1 cellular context compared by ENCODE assay signal in genomic region chr2:42140501-42140900, GRCh38.
TF ChIP-seq lines count a peak whose summit lies in the region.

No MANE protein-coding gene starts in this region.

TF ChIP-seq in HepG2, 621 proteins besides CTCF, POLR2A, EP300 and RAD21 (continued from another document):
- TF ChIP-seq ZNF646 (CRISPR knock-in tag; IDR thresholded peaks at IDR 0.05), result no peak
